34 cellular contexts compared by ENCODE assay signal in the genomic region with DNA sequence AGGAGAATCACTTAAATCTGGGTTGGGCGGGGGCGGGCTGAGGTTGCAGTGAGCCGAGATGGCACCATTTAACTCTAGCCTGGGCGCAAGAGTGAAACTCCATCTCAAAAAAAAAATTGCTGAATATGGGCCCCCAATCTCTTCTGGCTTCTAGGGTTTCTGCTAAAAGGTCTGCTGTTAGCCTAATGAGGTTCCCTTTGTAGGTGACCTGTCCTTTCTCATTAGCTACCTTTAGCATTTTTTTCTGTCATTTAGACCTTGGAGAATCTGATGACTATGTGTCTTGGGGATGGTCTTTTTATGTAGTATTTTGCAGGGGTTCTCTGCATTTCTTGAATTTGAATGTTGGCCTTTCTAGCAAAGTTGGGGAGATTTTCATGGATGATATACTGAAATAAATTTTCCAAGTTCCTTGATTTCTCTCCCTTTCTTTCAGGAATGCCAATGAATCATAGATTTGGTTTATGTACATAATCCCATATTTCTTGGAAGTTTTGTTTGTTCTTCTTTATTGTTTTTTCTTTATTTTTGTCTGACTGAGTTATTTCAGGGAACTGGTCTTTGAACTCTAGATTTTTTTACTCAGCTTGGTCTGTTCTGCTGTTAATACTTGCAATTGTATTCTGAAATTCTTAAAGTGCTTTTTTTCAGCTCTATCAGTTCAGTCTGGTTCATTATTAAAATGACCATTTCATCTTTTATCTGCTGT.
"Had no signal": no experiment of that assay in that cellular context is flagged by ENCODE, and none has a peak within 500 bp of the region (broad histone marks: within the 10 kb centered on the region; RNA-seq: fewer than 3 reads in every experiment).

No MANE protein-coding gene starts in this region.

- FAIRE-seq: astrocyte, bronchial epithelial cell had no signal

- DNase-seq: activated effector memory CD4-positive, alpha-beta T cell treated with anti-CD3 and anti-CD28 coated beads, Interleukin-2, amount 50 U/mL, for 16 hours; activated effector memory CD4-positive, alpha-beta T cell treated with Interleukin-2 at 50 U/mL for 16 hours; activated gamma-delta T cell; activated gamma-delta T cell treated with Interleukin-2 at 50 U/mL for 16 hours; activated naive CD4-positive, alpha-beta T cell; activated naive CD4-positive, alpha-beta T cell treated with anti-CD3 and anti-CD28 coated beads for 36 hours; activated naive CD4-positive, alpha-beta T cell treated with anti-CD3 and anti-CD28 coated beads, Interleukin-2, amount 10 ng/mL, durations not matched to agents 7 days and 5 days; activated naive CD4-positive, alpha-beta T cell treated with anti-CD3 and anti-CD28 coated beads, Interleukin-2, amount 50 U/mL, for 16 hours; activated naive CD4-positive, alpha-beta T cell treated with Interleukin-2 at 50 U/mL for 16 hours; activated naive CD8-positive, alpha-beta T cell treated with anti-CD3 and anti-CD28 coated beads for 36 hours; activated naive CD8-positive, alpha-beta T cell treated with anti-CD3 and anti-CD28 coated beads, Interleukin-2, amount 10 ng/mL, durations not matched to agents 7 days and 5 days; activated naive CD8-positive, alpha-beta T cell treated with anti-CD3 and anti-CD28 coated beads, Interleukin-2, amount 50 U/mL, for 24 hours; activated T-cell treated with anti-CD3 and anti-CD28 coated beads, Interleukin-2, amount 50 U/mL, for 1 hour; activated T-cell treated with anti-CD3 and anti-CD28 coated beads, Interleukin-2, amount 50 U/mL, for 24 hours; activated T-cell treated with anti-CD3 and anti-CD28 coated beads, Interleukin-2, amount 50 U/mL, for 4 hours; activated T-cell treated with anti-CD3 and anti-CD28 coated beads, Interleukin-2, amount 50 U/mL, for 48 hours; activated T-cell treated with anti-CD3 and anti-CD28 coated beads, Interleukin-2, amount 50 U/mL, for 72 hours; adrenal gland; amniotic stem cell; amygdala; anterior cingulate cortex; aorta; body of pancreas; brain microvascular endothelial cell; caudate nucleus; central memory CD4-positive, alpha-beta T cell; cerebellar nuclear complex had no signal

- ATAC-seq: activated naive CD4-positive, alpha-beta T cell treated with anti-CD3 and anti-CD28 coated beads, Interleukin-2, amount 50 U/mL, for 72 hours; activated naive CD8-positive, alpha-beta T cell treated with anti-CD3 and anti-CD28 coated beads, Interleukin-2, amount 50 U/mL, for 24 hours; activated T-cell treated with anti-CD3 and anti-CD28 coated beads, Interleukin-2, amount 50 U/mL, for 4 hours; activated T-cell treated with anti-CD3 and anti-CD28 coated beads, Interleukin-2, amount 50 U/mL, for 72 hours; activated T-helper 17 cell treated with anti-CD3 and anti-CD28 coated beads, Interleukin-2, amount 50 U/mL, for 72 hours; body of pancreas had no signal

- H3K27ac ChIP-seq: adrenal gland, ascending aorta, body of pancreas, brain microvascular endothelial cell, breast epithelium, cardiac muscle cell had no signal

- H3K4me3 ChIP-seq: adrenal gland, ascending aorta, body of pancreas, breast epithelium, cardiac muscle cell had no signal

- H3K36me3 ChIP-seq: adrenal gland, ascending aorta, brain microvascular endothelial cell, breast epithelium, cardiac muscle cell had no signal

- H3K9me3 ChIP-seq: adrenal gland, ascending aorta, body of pancreas, breast epithelium had no signal

- H3K4me1 ChIP-seq: adrenal gland, ascending aorta, body of pancreas, breast epithelium had no signal

- H3K27me3 ChIP-seq: adrenal gland, ascending aorta, body of pancreas, brain microvascular endothelial cell, breast epithelium, cardiac muscle cell had no signal
